19 cellular contexts compared by ENCODE assay signal in the genomic region with DNA sequence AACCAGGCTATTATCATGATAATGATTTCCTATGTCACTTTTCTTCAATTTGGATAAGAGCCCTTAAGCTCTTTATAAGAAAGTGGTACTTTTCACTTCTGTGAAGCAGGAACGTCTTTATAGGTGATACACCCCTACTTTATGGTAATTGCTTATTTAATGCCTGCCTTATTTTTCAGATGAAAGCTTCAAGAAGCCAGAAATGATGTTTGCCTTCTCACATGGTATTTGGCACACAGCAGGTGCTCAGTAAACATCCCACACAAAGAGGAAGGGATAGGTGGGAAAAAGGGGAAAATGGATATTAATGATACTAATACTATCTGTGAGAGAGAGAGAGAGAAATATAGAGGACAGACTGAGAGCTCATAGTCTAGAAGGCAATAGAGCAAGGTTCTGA. TPM values are rescaled to one million over a fixed set of nuclear protein-coding genes. Genes with fewer than 3 reads are reported as not detected.
"Had no signal": no experiment of that assay in that cellular context is flagged by ENCODE, and none has a peak within 500 bp of the region (broad histone marks: within the 10 kb centered on the region; RNA-seq: fewer than 3 reads in every experiment).

No MANE protein-coding gene starts in this region.

- H3K9me3 ChIP-seq: SJSA1 had no signal

- H3K4me3 ChIP-seq: SJSA1, SK-N-MC had no signal

- H3K27me3 ChIP-seq: SJSA1 had no signal

- H3K4me1 ChIP-seq: SJSA1 had no signal

- H3K36me3 ChIP-seq: SJSA1 had no signal

- DNase-seq: KBM-7, MV-4-11, NCI-H1048, NCI-H1105, NCI-H1436 treated with DMSO at 0.1 percent for 48 hours, NCI-H187, NCI-H2029, NCI-H2081 treated with DMSO at 0.1 percent for 48 hours, NCI-H345, NCI-H446 treated with DMSO at 0.1 percent for 48 hours, NCI-H510A treated with DMSO at 0.1 percent for 48 hours, NCI-H526, Right ventricle myocardium superior, RPMI8226, SIG-M5 had no signal

- H3K27ac ChIP-seq: SJSA1, SK-N-MC had no signal

RNA-seq across cellular contexts. Expression of gene WASF3, which starts 29.0 kb away (rescaled TPM):
- total RNA-seq: HT-29; T-helper 1 cell treated with Interleukin-12 subunit alpha and Interleukin-12 subunit beta and Interleukin-4 antibody, amounts not matched to agents 30 ng/mL and 1 ng/mL, for 36 hours had no signal
